Comparison of ENCODE assay signal across 9 cellular contexts in genomic region chr20:35305682-35306556, GRCh38. TPM values are rescaled to one million over a fixed set of nuclear protein-coding genes. Genes with fewer than 3 reads are reported as not detected.
DNase-seq lines count a peak whose midpoint lies in the region; ATAC-seq and TF ChIP-seq lines count a peak whose summit lies in the region.
"Had no signal": no experiment of that assay in that cellular context is flagged by ENCODE, and none has a peak within 500 bp of the region (broad histone marks: within the 10 kb centered on the region; RNA-seq: fewer than 3 reads in every experiment).

No MANE protein-coding gene starts in this region.

- TF ChIP-seq POLR2A in NB4 (IDR thresholded peaks at IDR 0.05; ENCODE audit: extremely low read depth, insufficient read length) = no peak

- H3K4me3 Mint-ChIP-seq in activated T-cell treated with anti-CD3 and anti-CD28 coated beads, Interleukin-2, amount 50 U/mL, for 72 hours = peak overlapping the region; percentile 86 to 87

- no peaks in the 10 kb centered on the region for H3K9me3 Mint-ChIP-seq in activated T-cell treated with anti-CD3 and anti-CD28 coated beads, Interleukin-2, amount 50 U/mL, for 72 hours

- H3K27ac Mint-ChIP-seq in activated T-cell treated with anti-CD3 and anti-CD28 coated beads, Interleukin-2, amount 50 U/mL, for 72 hours = peak overlapping the region; percentile 97

- peaks cover under 1 to 2% of the 10 kb centered on the region in 2 donors for H3K36me3 Mint-ChIP-seq in activated T-cell treated with anti-CD3 and anti-CD28 coated beads, Interleukin-2, amount 50 U/mL, for 72 hours (ENCODE audit: insufficient read depth in 2 of 2)

- peak; percentile 97 to 98 for ATAC-seq in activated T-cell treated with anti-CD3 and anti-CD28 coated beads, Interleukin-2, amount 50 U/mL, for 72 hours (replicated peaks in 1 of 2)
- ATAC-seq in GM18907 (IDR thresholded peaks at IDR 0.05; ENCODE audit: unreplicated experiment) = no peak

- DNase-seq in AML-193 (lab: John Stamatoyannopoulos, UW) (peak; percentile 12 to 41), NB4 (ENCODE audit: low read depth) (peak; percentile 99), foreskin melanocyte (peak; percentile 100), COR-L47 (lab: John Stamatoyannopoulos, UW) (no peak), NCI-H1417 (lab: John Stamatoyannopoulos, UW) (no peak)
- DNase-seq in activated T-cell treated with anti-CD3 and anti-CD28 coated beads, Interleukin-2, amount 50 U/mL, for 72 hours = peak; percentile 88 to 95
- DNase-seq in stimulated activated CD4-positive, alpha-beta T cell treated with anti-CD3 and anti-CD28 coated beads, Interleukin-2, amount 100 ng/mL, for 24 hours = peak; percentile 79 to 82

- TF ChIP-seq CTCF in NB4 (IDR thresholded peaks at IDR 0.05; ENCODE audit: low read depth, low read length) = no peak

- H3K4me1 Mint-ChIP-seq in activated T-cell treated with anti-CD3 and anti-CD28 coated beads, Interleukin-2, amount 50 U/mL, for 72 hours (ENCODE audit: low read depth) = peaks cover 76% of the 10 kb centered on the region

- H3K27me3 Mint-ChIP-seq in activated T-cell treated with anti-CD3 and anti-CD28 coated beads, Interleukin-2, amount 50 U/mL, for 72 hours (ENCODE audit: low read depth) = no peaks in the 10 kb centered on the region

- no peak overlapping the region for H3K4me3 ChIP-seq in NB4 (ENCODE audit: low read depth, low read length)
- H3K4me3 ChIP-seq: dorsolateral prefrontal cortex had no signal

RNA-seq across cellular contexts. Expression of gene FAM83C, which starts 13.7 kb away (rescaled TPM):
- not detected for total RNA-seq in activated T-cell treated with anti-CD3 and anti-CD28 coated beads, Interleukin-2, amount 50 U/mL, for 72 hours

RNA-seq across cellular contexts. Expression of gene EIF6, which starts 21.3 kb away (rescaled TPM):
- 100 to 1,000 TPM; 127 to 129 TPM for total RNA-seq in activated T-cell treated with anti-CD3 and anti-CD28 coated beads, Interleukin-2, amount 50 U/mL, for 72 hours

RNA-seq across cellular contexts. Expression of gene MMP24OS, which starts 28.0 kb away (rescaled TPM):
- total RNA-seq in activated T-cell treated with anti-CD3 and anti-CD28 coated beads, Interleukin-2, amount 50 U/mL, for 72 hours = 10 to 100 TPM; 41.6 to 44.2 TPM

Comparison
In these comparisons a context has a peak if more than half of its experiments do, and no peak if none do; other contexts are left out.
1. DNase-seq: peak in AML-193 (2 of 2), NB4 (single experiment), activated T-cell treated with anti-CD3 and anti-CD28 coated beads, Interleukin-2, amount 50 U/mL, for 72 hours (2 of 2), foreskin melanocyte (single experiment) and stimulated activated CD4-positive, alpha-beta T cell treated with anti-CD3 and anti-CD28 coated beads, Interleukin-2, amount 100 ng/mL, for 24 hours (2 of 2); none in COR-L47 (single experiment) and NCI-H1417 (0 of 3).